ENCODE assay signal across 20 cellular contexts in genomic region chr9:19381656-19382055, GRCh38. TPM values are rescaled to one million over a fixed set of nuclear protein-coding genes. Genes with fewer than 3 reads are reported as not detected.
A peak's percentile ranks its signal among the peaks of the same experiment; 100 is the strongest.
DNase-seq lines count a peak whose midpoint lies in the region; ATAC-seq and TF ChIP-seq lines count a peak whose summit lies in the region.
"Had no signal": no experiment of that assay in that cellular context is flagged by ENCODE, and none has a peak within 500 bp of the region (broad histone marks: within the 10 kb centered on the region; RNA-seq: fewer than 3 reads in every experiment).

No MANE protein-coding gene starts in this region.

- no peaks in the 10 kb centered on the region for H3K9me3 ChIP-seq in OCI-LY1 (ENCODE audit: low read length)
- H3K9me3 ChIP-seq in endodermal cell (ENCODE audit: control insufficient read depth, low read length): no peaks in the 10 kb centered on the region
- H3K9me3 ChIP-seq in SK-N-SH: no peaks in the 10 kb centered on the region; the same call in 1 of the 2 replicates

- no peak overlapping the region for H3K9ac ChIP-seq in OCI-LY1 (ENCODE audit: low read length)
- H3K9ac ChIP-seq in endodermal cell (ENCODE audit: extremely low read depth, low read length, poor library complexity, severe bottlenecking): no peak overlapping the region
- H3K9ac ChIP-seq in SK-N-SH: no peak overlapping the region

- H3K9me3 Mint-ChIP-seq in endodermal cell (no peaks in the 10 kb centered on the region), type B pancreatic cell (no peaks in the 10 kb centered on the region)

- H3K27me3 ChIP-seq in OCI-LY1 (ENCODE audit: insufficient read depth, low read length): no peaks in the 10 kb centered on the region
- no peaks in the 10 kb centered on the region for H3K27me3 ChIP-seq in endodermal cell (ENCODE audit: control insufficient read depth, insufficient read depth, low read length, poor library complexity, severe bottlenecking)
- no peaks in the 10 kb centered on the region for H3K27me3 ChIP-seq in SK-N-SH (ENCODE audit: insufficient read depth)

- H3K27ac ChIP-seq in OCI-LY1 (ENCODE audit: low read depth, low read length, poor library complexity, severe bottlenecking) (no peak overlapping the region), endodermal cell (ENCODE audit: low read depth, low read length) (no peak overlapping the region), SK-N-SH (ENCODE audit: low read depth in 2 of 2, low read length in 1 of 2) (no peak overlapping the region)
- H3K27ac ChIP-seq: skin epidermis had no signal

- no peak overlapping the region for H3K4me3 ChIP-seq in OCI-LY1 (ENCODE audit: low read depth, low read length, poor library complexity, severe bottlenecking)
- no peak overlapping the region for H3K4me3 ChIP-seq in endodermal cell (ENCODE audit: low read length)
- no peak overlapping the region for H3K4me3 ChIP-seq in SK-N-SH (ENCODE audit: low read depth in 2 of 2, low read length in 1 of 2)
- H3K4me3 ChIP-seq: skin epidermis had no signal

- H3K4me2 ChIP-seq in OCI-LY1 (ENCODE audit: low read length): peak overlapping the region; percentile 62; the same call in 1 of the 2 replicates
- no peak overlapping the region for H3K4me2 ChIP-seq in SK-N-SH

- H3K9me2 ChIP-seq in OCI-LY1 (ENCODE audit: low read depth, low read length) (no peaks in the 10 kb centered on the region), SK-N-SH (no peaks in the 10 kb centered on the region)

- H3K4me3 Mint-ChIP-seq in endodermal cell: peak overlapping the region; percentile 99
- H3K4me3 Mint-ChIP-seq in type B pancreatic cell: peak overlapping the region; percentile 31

- H3K4me1 Mint-ChIP-seq in endodermal cell (peaks cover 22% of the 10 kb centered on the region), type B pancreatic cell (ENCODE audit: unreplicated experiment) (peaks cover 23% of the 10 kb centered on the region)

- 95 to 100% methylated on average over 1 to 2 of the region's 2 CpGs for WGBS in endodermal cell (ENCODE audit: insufficient coverage in 1 of 2, insufficient read length in 1 of 2), 2 experiments
- WGBS in SK-N-SH (ENCODE audit: low lambda C conversion rate): 98% methylated on average over 2 of the region's 2 CpGs

- H3F3A ChIP-seq in OCI-LY1 (ENCODE audit: insufficient read depth, low read length) (no peaks in the 10 kb centered on the region), SK-N-SH (replicated peaks; ENCODE audit: insufficient read depth) (peaks cover 43% of the 10 kb centered on the region)

- no peak for TF ChIP-seq CTCF in OCI-LY1 (IDR thresholded peaks at IDR 0.05; ENCODE audit: low read length)
- TF ChIP-seq CTCF in endodermal cell (conservative IDR thresholded peaks at IDR 0.05): no peak
- no peak for TF ChIP-seq CTCF in type B pancreatic cell (conservative IDR thresholded peaks at IDR 0.05)
- TF ChIP-seq CTCF in SK-N-SH (IDR thresholded peaks at IDR 0.05): no peak

- ATAC-seq in GM21447 (IDR thresholded peaks at IDR 0.05; ENCODE audit: unreplicated experiment): no peak
- ATAC-seq: esophagus mucosa, left ventricle myocardium superior had no signal

- H4K20me1 ChIP-seq in OCI-LY1 (ENCODE audit: insufficient read depth, low read length): no peaks in the 10 kb centered on the region
- H4K20me1 ChIP-seq in SK-N-SH (ENCODE audit: insufficient read depth): peaks cover 28% of the 10 kb centered on the region

- TF ChIP-seq RAD21 in SK-N-SH (IDR thresholded peaks at IDR 0.05; ENCODE audit: low read length): no peak

- peaks cover 31% of the 10 kb centered on the region for H3K4me1 ChIP-seq in OCI-LY1 (ENCODE audit: insufficient read depth, low read length, severe bottlenecking)
- peaks cover 6% of the 10 kb centered on the region for H3K4me1 ChIP-seq in endodermal cell (ENCODE audit: control insufficient read depth, insufficient read depth, low read length)
- H3K4me1 ChIP-seq in SK-N-SH (ENCODE audit: control insufficient read depth in 1 of 2, insufficient read depth in 2 of 2, low read depth in 1 of 2, low read length in 1 of 2): peaks cover 12 to 20% of the 10 kb centered on the region in 2 experiments; a peak in 3 of 4 replicates

- H3K36me3 ChIP-seq in OCI-LY1 (ENCODE audit: insufficient read depth, low read length) (peaks cover 31% of the 10 kb centered on the region), endodermal cell (ENCODE audit: control insufficient read depth, insufficient read depth, low read length) (peaks cover 28% of the 10 kb centered on the region), SK-N-SH (replicated peaks in 1 of 2; ENCODE audit: control insufficient read depth in 1 of 2, insufficient read depth in 2 of 2, low read length in 1 of 2) (peaks cover 29 to 30% of the 10 kb centered on the region in 2 experiments)

- H3K79me2 ChIP-seq in OCI-LY1 (ENCODE audit: insufficient read depth, low read length): peaks cover 19% of the 10 kb centered on the region
- H3K79me2 ChIP-seq in SK-N-SH (ENCODE audit: insufficient read depth): peaks cover 42% of the 10 kb centered on the region

- POLR2A ChIA-PET in SK-N-SH (lab: Yijun Ruan, JAX): no interaction called here

- CTCF ChIA-PET in SK-N-SH (lab: Yijun Ruan, JAX): no interaction called here

- H2AFZ ChIP-seq in OCI-LY1 (ENCODE audit: low read length) (no peak overlapping the region), SK-N-SH (ENCODE audit: low read depth) (no peak overlapping the region; the same call in 1 of the 2 replicates)

- DNase-seq in stimulated activated CD4-positive, alpha-beta T cell treated with anti-CD3 and anti-CD28 coated beads, Interleukin-15, amount 100 ng/mL, for 24 hours: peak; percentile 8
- DNase-seq in stimulated activated CD4-positive, alpha-beta T cell treated with anti-CD3 and anti-CD28 coated beads, Interleukin-12 subunit alpha, Interleukin-12 subunit beta, amount 100 ng/mL, for 4 hours: no peak
- DNase-seq in endodermal cell (no peak), type B pancreatic cell (ENCODE audit: extremely low spot score, unreplicated experiment) (no peak), ecto neural progenitor cell (ENCODE audit: low spot score) (no peak), SK-N-SH (no peak)
- DNase-seq: activated CD4-positive, CD25-positive, alpha-beta regulatory T cell; activated CD8-positive, alpha-beta memory T cell treated with anti-CD3 and anti-CD28 coated beads, Interleukin-2, amount 50 U/mL, for 4 hours; activated naive CD4-positive, alpha-beta T cell treated with anti-CD3 and anti-CD28 coated beads, Interleukin-2, amount 50 U/mL, for 16 hours; dermis blood vessel endothelial cell; GDM1; left ventricle myocardium superior; NCI-H1105; NCI-H526 treated with DMSO at 0.1 percent for 48 hours; stimulated activated CD4-positive, alpha-beta T cell treated with anti-CD3 and anti-CD28 coated beads, Interleukin-4, amount 100 ng/mL, for 4 hours; stimulated activated CD8-positive, alpha-beta memory T cell treated with anti-CD3 and anti-CD28 coated beads, Interleukin-4, amount 100 ng/mL, for 48 hours had no signal

- no peak for TF ChIP-seq EP300 in SK-N-SH (IDR thresholded peaks at IDR 0.05; ENCODE audit: borderline replicate concordance in 1 of 2, low read depth in 1 of 2, low read length in 1 of 2)

- H3K36me3 Mint-ChIP-seq in endodermal cell (ENCODE audit: low read depth) (peaks cover 32% of the 10 kb centered on the region), type B pancreatic cell (peaks cover 29% of the 10 kb centered on the region)

- H3K27me3 Mint-ChIP-seq in endodermal cell (ENCODE audit: insufficient read depth): no peaks in the 10 kb centered on the region
- H3K27me3 Mint-ChIP-seq in type B pancreatic cell: no peaks in the 10 kb centered on the region

- no peak overlapping the region for H3K27ac Mint-ChIP-seq in endodermal cell
- peak overlapping the region; percentile 35 for H3K27ac Mint-ChIP-seq in type B pancreatic cell

TF ChIP-seq in SK-N-SH, 30 proteins besides CTCF, POLR2A, EP300 and RAD21:
- TF ChIP-seq SIN3A (IDR thresholded peaks at IDR 0.05; ENCODE audit: borderline replicate concordance, low read depth, low read length) (no peak), FOXM1 (IDR thresholded peaks at IDR 0.05; ENCODE audit: low read depth) (no peak), GATA2 (CRISPR knock-in tag; IDR thresholded peaks at IDR 0.05) (no peak), TEAD4 (IDR thresholded peaks at IDR 0.05; ENCODE audit: borderline replicate concordance, insufficient read depth) (no peak), USF2 (IDR thresholded peaks at IDR 0.05; ENCODE audit: borderline replicate concordance, low read depth, low read length) (no peak), NRF1 (IDR thresholded peaks at IDR 0.05; ENCODE audit: low read depth, low read length) (no peak), CHD2 (IDR thresholded peaks at IDR 0.05; ENCODE audit: low read length, partially characterized antibody) (no peak)
- TF ChIP-seq, protein P1, sequence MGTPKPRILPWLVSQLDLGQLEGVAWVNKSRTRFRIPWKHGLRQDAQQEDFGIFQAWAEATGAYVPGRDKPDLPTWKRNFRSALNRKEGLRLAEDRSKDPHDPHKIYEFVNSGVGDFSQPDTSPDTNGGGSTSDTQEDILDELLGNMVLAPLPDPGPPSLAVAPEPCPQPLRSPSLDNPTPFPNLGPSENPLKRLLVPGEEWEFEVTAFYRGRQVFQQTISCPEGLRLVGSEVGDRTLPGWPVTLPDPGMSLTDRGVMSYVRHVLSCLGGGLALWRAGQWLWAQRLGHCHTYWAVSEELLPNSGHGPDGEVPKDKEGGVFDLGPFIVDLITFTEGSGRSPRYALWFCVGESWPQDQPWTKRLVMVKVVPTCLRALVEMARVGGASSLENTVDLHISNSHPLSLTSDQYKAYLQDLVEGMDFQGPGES (IDR thresholded peaks at IDR 0.05; ENCODE audit: low read depth, low read length): no peak
TF ChIP-seq in SK-N-SH: peak in this region for 0.

RNA-seq across cellular contexts. Expression of gene RPS6, which starts 1.6 kb away (rescaled TPM):
- total RNA-seq in endodermal cell: 1,000 to 10,000 TPM; 1,918 to 2,261 TPM
- 1,869 TPM for polyA plus RNA-seq in endodermal cell (2013, experiment 1 of 2)
- 1,884 TPM for polyA plus RNA-seq in endodermal cell (2013, experiment 2 of 2)
- 2,791 and 2,920 TPM in 2 replicates for total RNA-seq in type B pancreatic cell (ENCODE audit: low replicate concordance)
- polyA plus RNA-seq in SK-N-SH (2012; rRNA removed): 2,186 and 2,430 TPM in 2 replicates
- 3,012 and 3,578 TPM in 2 replicates for polyA plus RNA-seq in SK-N-SH (2012; cell fraction: cytosol; rRNA removed)
- 516 and 571 TPM in 2 replicates for polyA plus RNA-seq in SK-N-SH (2012; cell fraction: nucleus; rRNA removed)

RNA-seq across cellular contexts. Expression of gene ACER2, which starts 27.2 kb away (rescaled TPM):
- total RNA-seq in endodermal cell: 1 to 10 TPM; 2.3 to 2.4 TPM
- polyA plus RNA-seq in endodermal cell (2013, experiment 1 of 2): 4.7 TPM
- polyA plus RNA-seq in endodermal cell (2013, experiment 2 of 2): 4.7 TPM
- total RNA-seq in type B pancreatic cell (ENCODE audit: low replicate concordance): 9.2 and 15.3 TPM in 2 replicates
- 1.3 and 2.2 TPM in 2 replicates for polyA plus RNA-seq in SK-N-SH (2012; rRNA removed)
- 1.2 and 1.5 TPM in 2 replicates for polyA plus RNA-seq in SK-N-SH (2012; cell fraction: cytosol; rRNA removed)
- 1.9 and 3.0 TPM in 2 replicates for polyA plus RNA-seq in SK-N-SH (2012; cell fraction: nucleus; rRNA removed)
